Comparison of ENCODE assay signal across 13 cellular contexts in the genomic region with DNA sequence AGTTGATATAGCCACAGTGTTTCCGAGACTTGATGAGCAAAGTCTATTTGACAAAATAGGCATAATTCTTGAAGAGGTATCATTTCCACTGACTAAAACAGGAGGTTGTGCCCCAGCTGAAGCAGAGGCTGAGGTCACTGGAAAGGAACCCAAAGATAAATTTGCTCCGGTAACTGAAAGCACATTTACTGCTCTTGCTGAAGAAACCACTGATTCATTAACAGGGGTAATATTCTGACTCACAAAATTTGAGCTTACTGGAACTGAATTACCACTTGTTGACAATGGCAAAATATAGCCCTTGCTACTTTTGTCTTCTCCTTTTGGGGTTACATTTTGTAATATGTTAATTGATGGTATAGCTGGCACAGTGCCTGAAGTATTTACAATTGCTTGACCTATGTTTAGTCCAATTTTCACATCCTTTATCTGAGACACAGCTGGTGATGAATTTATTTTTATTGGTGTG. TPM values are rescaled to one million over a fixed set of nuclear protein-coding genes. Genes with fewer than 3 reads are reported as not detected.
A peak's percentile ranks its signal among the peaks of the same experiment; 100 is the strongest.
DNase-seq lines count a peak whose midpoint lies in the region; ATAC-seq and TF ChIP-seq lines count a peak whose summit lies in the region.
"Had no signal": no experiment of that assay in that cellular context is flagged by ENCODE, and none has a peak within 500 bp of the region (broad histone marks: within the 10 kb centered on the region; RNA-seq: fewer than 3 reads in every experiment).

No MANE protein-coding gene starts in this region.

- H4K20me1 ChIP-seq in GM23248 (ENCODE audit: insufficient read depth), result no peaks in the 10 kb centered on the region

- H3K4me1 Mint-ChIP-seq in CD8-positive, alpha-beta memory T cell, result peaks cover 15 to 21% (median 18%) of the 10 kb centered on the region in 3 donors

- peak overlapping the region in 1 of 8 donors; percentile 28 for H3K27ac Mint-ChIP-seq in CD8-positive, alpha-beta memory T cell

- peaks cover 34% of the 10 kb centered on the region for H3K36me3 ChIP-seq in GM23248 (ENCODE audit: low read depth)
- H3K36me3 ChIP-seq in left ventricle myocardium inferior, result peaks cover 52% of the 10 kb centered on the region
- peaks cover 0 to 41% of the 10 kb centered on the region in 2 donors for H3K36me3 ChIP-seq in gastrocnemius medialis
- peaks cover 8% of the 10 kb centered on the region for H3K36me3 ChIP-seq in CD8-positive, alpha-beta memory T cell (ENCODE audit: insufficient read depth, low read length)

- H3K79me2 ChIP-seq in GM23248 (ENCODE audit: insufficient read depth), result no peaks in the 10 kb centered on the region

- H3K4me2 ChIP-seq in GM23248 (ENCODE audit: unreplicated experiment), result no peak overlapping the region

- peak overlapping the region in 1 of 7 donors; percentile 33 for H3K4me3 Mint-ChIP-seq in CD8-positive, alpha-beta memory T cell
- H3K4me3 Mint-ChIP-seq: central memory CD8-positive, alpha-beta T cell had no signal

- CTCF ChIA-PET in CD8-positive, alpha-beta memory T cell (lab: Charles Lee), result no interaction called here

- H3K9ac ChIP-seq in GM23248, result no peak overlapping the region

- H3K4me1 ChIP-seq in GM23248 (ENCODE audit: insufficient read depth) (peaks cover 10% of the 10 kb centered on the region), left ventricle myocardium inferior (no peaks in the 10 kb centered on the region), gastrocnemius medialis (no peaks in the 10 kb centered on the region)
- H3K4me1 ChIP-seq in CD8-positive, alpha-beta memory T cell (ENCODE audit: insufficient read depth, low read length), result no peaks in the 10 kb centered on the region

- no peak overlapping the region for H3K4me3 ChIP-seq in GM23248
- H3K4me3 ChIP-seq in left ventricle myocardium inferior, result no peak overlapping the region
- no peak overlapping the region for H3K4me3 ChIP-seq in gastrocnemius medialis
- no peak overlapping the region for H3K4me3 ChIP-seq in CD8-positive, alpha-beta memory T cell (ENCODE audit: low read length)

- in situ Hi-C loops in GM23248 (cut with MboI), result no loop called here
- in situ Hi-C loops in gastrocnemius medialis (cut with MboI; ENCODE audit: low sequenced_read_pairs in 4 of 4), result loop anchor here in 1 of 4 donors (25.0 kb wide), 1 partner anchor 109 kb away; no protein-coding TSS in a partner anchor

- TF ChIP-seq POLR2A in gastrocnemius medialis (IDR thresholded peaks at IDR 0.05), result no peak

- no peaks in the 10 kb centered on the region for H3K9me2 ChIP-seq in GM23248 (ENCODE audit: insufficient read depth)

- H3K9me3 ChIP-seq in GM23248 (ENCODE audit: low read depth) (no peaks in the 10 kb centered on the region), left ventricle myocardium inferior (replicated peaks) (no peaks in the 10 kb centered on the region), gastrocnemius medialis (no peaks in the 10 kb centered on the region)
- no peaks in the 10 kb centered on the region for H3K9me3 ChIP-seq in CD8-positive, alpha-beta memory T cell (ENCODE audit: low read length)

- POLR2A ChIA-PET in CD8-positive, alpha-beta memory T cell (lab: Charles Lee), result no interaction called here

- H3K27me3 ChIP-seq in GM23248 (replicated peaks; ENCODE audit: insufficient read depth) (no peaks in the 10 kb centered on the region), left ventricle myocardium inferior (ENCODE audit: low read depth) (no peaks in the 10 kb centered on the region), gastrocnemius medialis (no peaks in the 10 kb centered on the region)
- H3K27me3 ChIP-seq in CD8-positive, alpha-beta memory T cell (ENCODE audit: insufficient read depth, low read length, poor library complexity, severe bottlenecking), result no peaks in the 10 kb centered on the region

- intact Hi-C loops in left ventricle myocardium inferior (cut with micrococcal nuclease) (no loop called here), gastrocnemius medialis (cut with DNase I; ENCODE audit: low total_unique reads) (no loop called here)

- ATAC-seq in HG03520 (IDR thresholded peaks at IDR 0.05; ENCODE audit: unreplicated experiment) (peak; percentile 74), gastrocnemius medialis (no peak)
- ATAC-seq: HCT116 had no signal

- peaks cover 21 to 51% (median 34%) of the 10 kb centered on the region in 3 donors for H3K36me3 Mint-ChIP-seq in CD8-positive, alpha-beta memory T cell

- no peaks in the 10 kb centered on the region for H3K9me3 Mint-ChIP-seq in CD8-positive, alpha-beta memory T cell
- H3K9me3 Mint-ChIP-seq: central memory CD8-positive, alpha-beta T cell had no signal

- no peaks in the 10 kb centered on the region for H3K27me3 Mint-ChIP-seq in CD8-positive, alpha-beta memory T cell
- H3K27me3 Mint-ChIP-seq: central memory CD8-positive, alpha-beta T cell had no signal

- H3F3A ChIP-seq in GM23248 (ENCODE audit: insufficient read depth), result peaks cover 27% of the 10 kb centered on the region

- no peak overlapping the region for H2AFZ ChIP-seq in GM23248

- no peak for TF ChIP-seq CTCF in left ventricle myocardium inferior (IDR thresholded peaks at IDR 0.05; ENCODE audit: borderline replicate concordance)
- no peak for TF ChIP-seq CTCF in gastrocnemius medialis (IDR thresholded peaks at IDR 0.05 in 4 of 5, conservative IDR thresholded peaks at IDR 0.05 in 1 of 5)

- WGBS in GM23248 (ENCODE audit: low coverage in 1 of 2, low lambda C conversion rate in 2 of 2, missing lambda C conversion rate in 2 of 2), 2 experiments, result 40% methylated on average over 2 of the region's 2 CpGs

- H3K27ac ChIP-seq in GM23248 (no peak overlapping the region), left ventricle myocardium inferior (replicated peaks) (no peak overlapping the region), gastrocnemius medialis (no peak overlapping the region)
- H3K27ac ChIP-seq in CD8-positive, alpha-beta memory T cell (ENCODE audit: low read depth, low read length), result no peak overlapping the region
- H3K27ac ChIP-seq: C4-2B had no signal

- peak; percentile 24 for DNase-seq in stimulated activated CD4-positive, alpha-beta T cell treated with anti-CD3 and anti-CD28 coated beads, Interleukin-15, amount 100 ng/mL, for 24 hours
- DNase-seq in stimulated activated CD4-positive, alpha-beta T cell treated with anti-CD3 and anti-CD28 coated beads, Interleukin-4, amount 100 ng/mL, for 1 hour, result no peak
- DNase-seq in GM23248 (peak; percentile 82), DMS79 (lab: John Stamatoyannopoulos, UW) (no peak), left ventricle myocardium inferior (no peak), gastrocnemius medialis (no peak)
- no peak for DNase-seq in CD8-positive, alpha-beta memory T cell
- DNase-seq: NCI-H446 had no signal

RNA-seq across cellular contexts. Expression of a gene that starts 30.2 kb away (rescaled TPM):
- not detected in 2 replicates for total RNA-seq in GM23248 (2014; rRNA removed; shearing (Covaris generic))
- polyA plus RNA-seq in GM23248 (2016; fragmentation: Nextera tagmentation; extraction: Ambion mirVana), result 0.24 TPM in 2 replicates
- total RNA-seq in left ventricle myocardium inferior (not detected), gastrocnemius medialis (not detected)
- total RNA-seq in CD8-positive, alpha-beta memory T cell, result not detected
- polyA plus RNA-seq in CD8-positive, alpha-beta memory T cell, result not detected
- total RNA-seq: pulmonary artery endothelial cell had no signal

Comparison
In these comparisons a context has a peak if more than half of its experiments do, and no peak if none do; other contexts are left out.
1. DNase-seq: peak in stimulated activated CD4-positive, alpha-beta T cell treated with anti-CD3 and anti-CD28 coated beads, Interleukin-15, amount 100 ng/mL, for 24 hours (single experiment) and GM23248 (single experiment); none in stimulated activated CD4-positive, alpha-beta T cell treated with anti-CD3 and anti-CD28 coated beads, Interleukin-4, amount 100 ng/mL, for 1 hour (single experiment), DMS79 (single experiment), left ventricle myocardium inferior (single experiment), gastrocnemius medialis (0 of 2) and CD8-positive, alpha-beta memory T cell (0 of 5).